Comparison of ENCODE assay signal across 12 cellular contexts in the genomic region with DNA sequence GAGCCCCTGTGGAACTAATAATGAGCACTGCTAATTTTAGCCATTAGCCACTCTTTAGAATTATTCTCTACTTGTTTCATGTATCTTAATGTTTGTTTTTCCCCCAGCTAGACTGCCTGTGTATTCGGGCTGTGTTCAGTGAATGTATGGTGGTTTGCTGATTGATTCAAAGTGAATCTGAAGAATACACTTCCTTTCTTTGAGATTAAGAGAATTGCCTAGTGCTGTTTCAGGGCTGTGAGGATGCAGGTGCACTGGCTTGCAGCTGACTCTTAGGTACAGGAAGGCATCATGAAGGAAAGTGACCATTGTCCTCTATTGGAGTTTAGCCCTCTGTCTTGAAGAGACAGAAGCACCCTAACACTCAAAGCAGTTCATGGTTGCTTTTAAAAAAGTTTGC.
DNase-seq lines count a peak whose midpoint lies in the region; ATAC-seq, FAIRE-seq and TF ChIP-seq lines count a peak whose summit lies in the region.
"Had no signal": no experiment of that assay in that cellular context is flagged by ENCODE, and none has a peak within 500 bp of the region (broad histone marks: within the 10 kb centered on the region; RNA-seq: fewer than 3 reads in every experiment).

No MANE protein-coding gene starts in this region.

- RAD21 ChIA-PET in GM12878 (lab: Charles Lee; ENCODE audit: unreplicated experiment): no interaction called here

- no peak for TF ChIP-seq CTCF in GM12878 (IDR thresholded peaks at IDR 0.05 in 2 of 3, conservative IDR thresholded peaks at IDR 0.05 in 1 of 3; ENCODE audit: control insufficient read depth in 2 of 3, extremely low read depth in 1 of 3, insufficient read depth in 1 of 3, low read depth in 3 of 3, low read length in 3 of 3)
- TF ChIP-seq CTCF in esophagus muscularis mucosa (IDR thresholded peaks at IDR 0.05): no peak

- H3K27me3 ChIP-seq in GM12878 (replicated peaks in 1 of 2; ENCODE audit: control insufficient read depth in 2 of 2, insufficient read depth in 2 of 2, low read length in 1 of 2) (no peaks in the 10 kb centered on the region), esophagus muscularis mucosa (no peaks in the 10 kb centered on the region)
- H3K27me3 ChIP-seq: brain microvascular endothelial cell had no signal

- in situ Hi-C loops in GM12878 (cut with MboI): no loop called here

- no peak for FAIRE-seq in GM12878 (lab: Jason Lieb, UNC)

- peak overlapping the region; percentile 67 for H3K27ac ChIP-seq in GM12878 (ENCODE audit: control insufficient read depth, insufficient read depth)
- H3K27ac ChIP-seq in esophagus muscularis mucosa (replicated peaks in 1 of 4): no peak overlapping the region
- H3K27ac ChIP-seq: brain microvascular endothelial cell, psoas muscle had no signal

- DNase-seq in GM12878 (ENCODE audit: low read depth, low spot score) (peak; percentile 54), HEK293T (ENCODE audit: extremely low spot score) (no peak), esophagus muscularis mucosa (ENCODE audit: extremely low spot score) (no peak), NOMO-1 (lab: John Stamatoyannopoulos, UW; ENCODE audit: unreplicated experiment in 2 of 2) (no peak)
- no peak for DNase-seq in stimulated activated naive CD4-positive, alpha-beta T cell treated with Interleukin-2 at 50 U/mL for 16 hours (lab: John Stamatoyannopoulos, UW)
- DNase-seq: brain microvascular endothelial cell, NCI-H1694 treated with DMSO at 0.1 percent for 48 hours, psoas muscle, SHP77 had no signal

- POLR2A ChIA-PET in GM12878 (lab: Charles Lee) (no interaction called here), HEK293T (lab: Yijun Ruan, JAX) (no interaction called here)

- peaks cover 30% of the 10 kb centered on the region for H3K4me1 ChIP-seq in GM12878 (ENCODE audit: control insufficient read depth, insufficient read depth, low read length)
- H3K4me1 ChIP-seq in esophagus muscularis mucosa: peaks cover 10 to 21% (median 18%) of the 10 kb centered on the region in 4 donors

- H2AFZ ChIP-seq in GM12878 (ENCODE audit: control insufficient read depth, low read depth, low read length): no peak overlapping the region

- peaks cover 14% of the 10 kb centered on the region for H3K79me2 ChIP-seq in GM12878 (ENCODE audit: control insufficient read depth, insufficient read depth, low read length)

- SMC1A ChIA-PET in GM12878 (lab: Charles Lee; ENCODE audit: uncharacterized antibody, unreplicated experiment): no interaction called here

- ATAC-seq in GM18858 (IDR thresholded peaks at IDR 0.05; ENCODE audit: unreplicated experiment): peak; percentile 88
- peak; percentile 74 for ATAC-seq in GM21381 (IDR thresholded peaks at IDR 0.05; ENCODE audit: unreplicated experiment)
- ATAC-seq in HG03066 (IDR thresholded peaks at IDR 0.05; ENCODE audit: low read depth, unreplicated experiment): peak; percentile 62
- ATAC-seq in GM12878: peak; percentile 84
- ATAC-seq: psoas muscle had no signal

- TF ChIP-seq POLR2A in GM12878 (IDR thresholded peaks at IDR 0.05; ENCODE audit: low read depth, low read length) (no peak), esophagus muscularis mucosa (IDR thresholded peaks at IDR 0.05; ENCODE audit: low read depth) (no peak)

- H3K4me2 ChIP-seq in GM12878 (ENCODE audit: control insufficient read depth, insufficient read depth): peak overlapping the region; percentile 62

- no peak for TF ChIP-seq EP300 in GM12878 (IDR thresholded peaks at IDR 0.05; ENCODE audit: borderline replicate concordance in 1 of 2, control insufficient read depth in 1 of 2, low read depth in 2 of 2, low read length in 2 of 2)
- TF ChIP-seq EP300 in esophagus muscularis mucosa (IDR thresholded peaks at IDR 0.05): no peak

- H3K4me3 ChIP-seq in GM12878 (no peak overlapping the region), esophagus muscularis mucosa (no peak overlapping the region)
- H3K4me3 ChIP-seq: psoas muscle had no signal

- H3K9me3 ChIP-seq in GM12878 (replicated peaks; ENCODE audit: control insufficient read depth, insufficient read depth, low read length) (no peaks in the 10 kb centered on the region), esophagus muscularis mucosa (no peaks in the 10 kb centered on the region)
- H3K9me3 ChIP-seq: psoas muscle had no signal

- H3K36me3 ChIP-seq in GM12878 (ENCODE audit: control insufficient read depth in 2 of 2, insufficient read depth in 2 of 2, low read length in 1 of 2) (no peaks in the 10 kb centered on the region), esophagus muscularis mucosa (no peaks in the 10 kb centered on the region)
- H3K36me3 ChIP-seq: brain microvascular endothelial cell had no signal

- CTCF ChIA-PET in GM12878 (lab: Yijun Ruan, JAX): no interaction called here
- CTCF ChIA-PET in HEK293T (lab: Yijun Ruan, JAX): interaction anchor here (0.5 kb wide), 1 partner anchor 219 kb away, joined by 4 read pairs; no protein-coding TSS in a partner anchor

- TF ChIP-seq RAD21 in GM12878 (IDR thresholded peaks at IDR 0.05; ENCODE audit: insufficient read depth, low read depth, low read length): no peak

- H4K20me1 ChIP-seq in GM12878 (ENCODE audit: control insufficient read depth, insufficient read depth): no peaks in the 10 kb centered on the region

- H3K9ac ChIP-seq in GM12878 (ENCODE audit: control insufficient read depth, insufficient read depth, low read length): peak overlapping the region; percentile 33; the same call in 1 of the 2 replicates

- 0% methylated on average over 1 of the region's 1 CpG for WGBS in GM12878 (ENCODE audit: insufficient coverage, insufficient replicate concordance, low lambda C conversion rate, missing lambda C conversion rate)
- WGBS in esophagus muscularis mucosa: 61% methylated on average over 1 of the region's 1 CpG

- no TSS peak for BruUV-seq in GM12878 (replicated peaks; lab: Mats Ljungman, UMichigan)

- intact Hi-C loops in GM12878 (cut with micrococcal nuclease; ENCODE audit: unreplicated experiment): no loop called here
- intact Hi-C loops in esophagus muscularis mucosa (cut with DNase I): no loop called here

TF ChIP-seq in GM12878, 131 proteins besides CTCF, POLR2A, EP300 and RAD21:
- TF ChIP-seq TARDBP (IDR thresholded peaks at IDR 0.05; ENCODE audit: borderline replicate concordance): no peak
- TF ChIP-seq RUNX3 (IDR thresholded peaks at IDR 0.05; ENCODE audit: low read length): peak; percentile 40
- TF ChIP-seq MTA3 (IDR thresholded peaks at IDR 0.05; ENCODE audit: borderline replicate concordance, low read length): peak; percentile 34; the same call in 1 of the 2 replicates
- TF ChIP-seq ATF2 (IDR thresholded peaks at IDR 0.05; ENCODE audit: low read length): 0 out of 2 replicates have a peak, but pooled peaks have one; percentile 44
- peak; percentile 49; the same call in 1 of the 2 replicates for TF ChIP-seq SPI1 (IDR thresholded peaks at IDR 0.05; ENCODE audit: borderline replicate concordance, insufficient read depth, low read depth, low read length)
- TF ChIP-seq KLF5 (IDR thresholded peaks at IDR 0.05; ENCODE audit: partially characterized antibody): no peak

TF ChIP-seq in HEK293T, 16 proteins besides CTCF, POLR2A, EP300 and RAD21:
- TF ChIP-seq FOXK2 (IDR thresholded peaks at IDR 0.05) (no peak), SUZ12 (IDR thresholded peaks at IDR 0.05) (no peak), HDGF (IDR thresholded peaks at IDR 0.05; ENCODE audit: borderline replicate concordance) (no peak), ARNT (IDR thresholded peaks at IDR 0.05) (no peak), TARDBP (IDR thresholded peaks at IDR 0.05) (no peak), L3MBTL2 (conservative IDR thresholded peaks at IDR 0.05) (no peak), ELF4 (IDR thresholded peaks at IDR 0.05) (no peak), ZNF384 (IDR thresholded peaks at IDR 0.05) (no peak), LEF1 (IDR thresholded peaks at IDR 0.05; ENCODE audit: borderline replicate concordance) (no peak), CTBP1 (IDR thresholded peaks at IDR 0.05; ENCODE audit: borderline replicate concordance) (no peak), FOXM1 (IDR thresholded peaks at IDR 0.05; ENCODE audit: borderline replicate concordance) (no peak), SP1 (IDR thresholded peaks at IDR 0.05) (no peak), FOXA1 (IDR thresholded peaks at IDR 0.05) (no peak), NFRKB (IDR thresholded peaks at IDR 0.05) (no peak), BHLHE40 (IDR thresholded peaks at IDR 0.05; ENCODE audit: borderline replicate concordance) (no peak), PKNOX1 (IDR thresholded peaks at IDR 0.05) (no peak)
TF ChIP-seq in HEK293T: peak in this region for 0.
